In the genomic region with DNA sequence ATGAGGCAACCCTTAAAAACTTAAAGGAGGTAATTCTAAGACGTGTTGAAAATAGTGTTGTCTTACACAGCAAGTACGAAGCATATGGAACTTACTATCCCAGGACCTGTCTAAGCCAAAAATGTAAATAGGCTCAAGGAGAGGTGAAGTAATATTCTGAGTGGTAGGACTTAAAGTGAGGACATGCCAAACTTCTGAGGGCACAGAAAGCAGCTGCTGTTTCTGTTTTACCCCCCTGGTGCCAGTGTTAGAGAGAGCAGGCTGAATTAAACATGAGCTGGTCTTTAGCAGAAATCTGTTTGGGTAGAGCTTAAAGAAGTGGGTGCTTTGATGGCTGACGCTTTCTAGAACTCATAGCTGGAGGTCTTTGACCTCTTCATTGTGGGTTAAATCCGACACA, we compare ENCODE assay signal across 25 cellular contexts.
"Had no signal": no experiment of that assay in that cellular context is flagged by ENCODE, and none has a peak within 500 bp of the region (broad histone marks: within the 10 kb centered on the region; RNA-seq: fewer than 3 reads in every experiment).

No MANE protein-coding gene starts in this region.

- H3K36me3 Mint-ChIP-seq: activated naive CD4-positive, alpha-beta T cell treated with anti-CD3 and anti-CD28 coated beads, Interleukin-2, amount 10 ng/mL, durations not matched to agents 7 days and 5 days; activated naive CD8-positive, alpha-beta T cell treated with anti-CD3 and anti-CD28 coated beads for 36 hours had no signal

- H3K36me3 ChIP-seq: Peyer's patch, SJSA1 had no signal

- H3K4me3 ChIP-seq: K562, Peyer's patch, SJSA1 had no signal

- H3K27me3 ChIP-seq: Peyer's patch, SJSA1 had no signal

- H3K4me3 Mint-ChIP-seq: activated CD8-positive, alpha-beta T cell treated with anti-CD3 and anti-CD28 coated beads for 36 hours; activated naive CD4-positive, alpha-beta T cell treated with anti-CD3 and anti-CD28 coated beads, Interleukin-2, amount 10 ng/mL, durations not matched to agents 7 days and 5 days; activated naive CD8-positive, alpha-beta T cell treated with anti-CD3 and anti-CD28 coated beads for 36 hours; activated T-cell treated with anti-CD3 and anti-CD28 coated beads, Interleukin-2, amount 50 U/mL, for 72 hours; T-helper 1 cell treated with Interleukin-12 subunit alpha and Interleukin-12 subunit beta and Interleukin-4 antibody, amounts not matched to agents 30 μg/mL and 1 μg/mL, for 36 hours had no signal

- H3K27ac ChIP-seq: Peyer's patch, RWPE1, SJSA1 had no signal

- H3K4me1 ChIP-seq: Peyer's patch, SJSA1 had no signal

- H3K9me3 Mint-ChIP-seq: activated CD8-positive, alpha-beta T cell treated with anti-CD3 and anti-CD28 coated beads for 36 hours; activated naive CD4-positive, alpha-beta T cell treated with anti-CD3 and anti-CD28 coated beads, Interleukin-2, amount 10 ng/mL, durations not matched to agents 7 days and 5 days; activated naive CD8-positive, alpha-beta T cell treated with anti-CD3 and anti-CD28 coated beads for 36 hours; activated T-cell treated with anti-CD3 and anti-CD28 coated beads, Interleukin-2, amount 50 U/mL, for 72 hours; activated T-helper 2 cell treated with anti-CD3 and anti-CD28 coated beads, Interferon-gamma antibody, Interleukin-2, Interleukin-4, amounts not matched to agents 10 μg/mL and 5 μg/mL and 100 μg/mL, durations not matched to agents 14 hours and 24 hours and 36 hours; T-helper 1 cell treated with Interleukin-12 subunit alpha and Interleukin-12 subunit beta and Interleukin-4 antibody, amounts not matched to agents 30 μg/mL and 1 μg/mL, for 36 hours had no signal

- DNase-seq: activated CD4-positive, alpha-beta T cell treated with anti-CD3 and anti-CD28 coated beads for 4 hours; activated CD8-positive, alpha-beta memory T cell treated with anti-CD3 and anti-CD28 coated beads, Interleukin-2, amount 50 U/mL, for 4 hours; activated CD8-positive, alpha-beta T cell treated with anti-CD3 and anti-CD28 coated beads for 36 hours; activated gamma-delta T cell treated with Interleukin-2 at 50 U/mL for 16 hours; activated naive CD4-positive, alpha-beta T cell treated with anti-CD3 and anti-CD28 coated beads, Interleukin-2, amount 10 ng/mL, durations not matched to agents 7 days and 5 days; activated naive CD8-positive, alpha-beta T cell treated with anti-CD3 and anti-CD28 coated beads for 36 hours; activated T-cell treated with anti-CD3 and anti-CD28 coated beads, Interleukin-2, amount 50 U/mL, for 72 hours; Karpas-422; NCI-H1417; NCI-H1694; NCI-H2029 treated with DMSO at 0.1 percent for 48 hours; NCI-H2171; NCI-H2227 treated with DMSO at 0.1 percent for 48 hours; NCI-H510A; NCI-H526 treated with DMSO at 0.1 percent for 48 hours; NCI-H82; Peyer's patch; Right ventricle myocardium superior had no signal

- H3K9me3 ChIP-seq: Peyer's patch, SJSA1 had no signal

- ATAC-seq: activated CD4-positive, CD25-positive, alpha-beta regulatory T cell treated with anti-CD3 and anti-CD28 coated beads, Interleukin-2, amount 50 U/mL, for 24 hours; activated CD8-positive, alpha-beta T cell treated with anti-CD3 and anti-CD28 coated beads for 36 hours; activated T-cell treated with anti-CD3 and anti-CD28 coated beads, Interleukin-2, amount 50 U/mL, for 72 hours; K562; SK-N-SH treated with all-trans-retinoic acid at 6 μM for 48 hours had no signal

- H3K27ac Mint-ChIP-seq: activated CD8-positive, alpha-beta T cell treated with anti-CD3 and anti-CD28 coated beads for 36 hours; activated naive CD4-positive, alpha-beta T cell treated with anti-CD3 and anti-CD28 coated beads, Interleukin-2, amount 10 ng/mL, durations not matched to agents 7 days and 5 days; activated naive CD8-positive, alpha-beta T cell treated with anti-CD3 and anti-CD28 coated beads for 36 hours; activated T-cell treated with anti-CD3 and anti-CD28 coated beads, Interleukin-2, amount 50 U/mL, for 72 hours; activated T-helper 2 cell treated with anti-CD3 and anti-CD28 coated beads, Interferon-gamma antibody, Interleukin-2, Interleukin-4, amounts not matched to agents 10 μg/mL and 5 μg/mL and 100 μg/mL, durations not matched to agents 14 hours and 24 hours and 36 hours; T-helper 1 cell treated with Interleukin-12 subunit alpha and Interleukin-12 subunit beta and Interleukin-4 antibody, amounts not matched to agents 30 μg/mL and 1 μg/mL, for 36 hours had no signal

- H3K4me1 Mint-ChIP-seq: activated naive CD8-positive, alpha-beta T cell treated with anti-CD3 and anti-CD28 coated beads for 36 hours had no signal
